Comparison of ENCODE assay signal across 8 cellular contexts in genomic region chr17:80414803-80415625, GRCh38. TPM values are rescaled to one million over a fixed set of nuclear protein-coding genes. Genes with fewer than 3 reads are reported as not detected.
DNase-seq lines count a peak whose midpoint lies in the region; ATAC-seq and TF ChIP-seq lines count a peak whose summit lies in the region.

Gene ENDOV (plus strand): TSS chr17:80415167. CDS start chr17:80415195, 28 bp downstream.

- H4K20me1 ChIP-seq in KMS-11 (ENCODE audit: insufficient read depth) = no peaks in the 10 kb centered on the region

- H3K9ac ChIP-seq in KMS-11 = peak within 1 kb of the TSS; percentile 59

- H2AFZ ChIP-seq in KMS-11 (ENCODE audit: low read depth) = peak within 1 kb of the TSS; percentile 88

- H3K4me1 ChIP-seq in KMS-11 (ENCODE audit: low read depth, poor library complexity, severe bottlenecking) = peaks cover 11% of the 10 kb centered on the region

- TF ChIP-seq CTCF in KMS-11 (conservative IDR thresholded peaks at IDR 0.05; ENCODE audit: low read depth, low read length) = no peak

- TF ChIP-seq POLR2A in erythroblast (IDR thresholded peaks at IDR 0.05; ENCODE audit: low read length) = peak; percentile 71

- H3K4me2 ChIP-seq in KMS-11 = peak within 1 kb of the TSS; percentile 98

- H3K36me3 ChIP-seq in KMS-11 (ENCODE audit: insufficient read depth) = no peaks in the 10 kb centered on the region

- DNase-seq in DMS153 treated with DMSO at 0.1 percent for 48 hours (lab: John Stamatoyannopoulos, UW; ENCODE audit: unreplicated experiment) (peak; percentile 84), erythroblast (lab: John Stamatoyannopoulos, UW) (peak; percentile 95 to 97), mucosa of gallbladder (ENCODE audit: low spot score) (peak; percentile 96)
- DNase-seq in activated T-cell treated with anti-CD3 and anti-CD28 coated beads, Interleukin-2, amount 50 U/mL, for 1 hour = peak; percentile 93
- DNase-seq in stimulated activated CD8-positive, alpha-beta memory T cell treated with anti-CD3 and anti-CD28 coated beads, Interleukin-4, amount 100 ng/mL, for 1 hour (ENCODE audit: low read depth in 2 of 2, low spot score in 1 of 2) = peak; percentile 87 to 93

- H3K79me2 ChIP-seq in KMS-11 (ENCODE audit: insufficient read depth, low read depth) = no peaks in the 10 kb centered on the region

- peak within 1 kb of the TSS; percentile 40 for H3K27ac ChIP-seq in KMS-11

- peak within 1 kb of the TSS; percentile 10 for H3K4me3 ChIP-seq in KMS-11 (IDR thresholded peaks at IDR 0.05; ENCODE audit: insufficient read depth, low read depth, low read length)

- ATAC-seq in GM21737 (IDR thresholded peaks at IDR 0.05; ENCODE audit: unreplicated experiment) = peak; percentile 94

- peaks cover 23% of the 10 kb centered on the region for H3K27me3 ChIP-seq in KMS-11 (ENCODE audit: insufficient read depth, low read depth)

TF ChIP-seq in PFSK-1, 5 proteins besides CTCF, POLR2A, EP300 and RAD21:
- TF ChIP-seq FOXP2 (optimal IDR thresholded peaks at IDR 0.05; ENCODE audit: borderline replicate concordance, extremely low read depth, extremely low read length, insufficient read depth) (peak; percentile 8), POLR2AphosphoS5 (IDR thresholded peaks at IDR 0.05; ENCODE audit: low read depth, low read length) (peak; percentile 72), TAF1 (IDR thresholded peaks at IDR 0.05; ENCODE audit: borderline replicate concordance, insufficient read depth, low read length) (peak; percentile 80; the same call in 1 of the 2 replicates), SIN3A (IDR thresholded peaks at IDR 0.05; ENCODE audit: borderline replicate concordance, insufficient read depth, low read length) (0 out of 2 replicates have a peak, but pooled peaks have one; percentile 1), REST (IDR thresholded peaks at IDR 0.05; ENCODE audit: insufficient read depth in 1 of 2, low read depth in 2 of 2, low read length in 2 of 2) (0 out of 4 replicates have a peak, but pooled peaks of 1 of the 2 experiments have one; percentile 25)
TF ChIP-seq in PFSK-1: peak in this region for 5.

RNA-seq across cellular contexts. Expression of gene ENDOV, which starts in this region (rescaled TPM):
- 53.8 TPM for polyA plus RNA-seq in PFSK-1 (2012; ENCODE audit: insufficient read length, low read depth)
- total RNA-seq in mucosa of gallbladder = 26.2 TPM

Comparison
In these comparisons a context has a peak if more than half of its experiments do, and no peak if none do; other contexts are left out.
1. Peak in every context shown above with its lines: DNase-seq, ATAC-seq, H3K4me3 ChIP-seq and H3K27ac ChIP-seq.